8 cellular contexts compared by ENCODE assay signal in genomic region chr2:206275274-206276160, GRCh38. TPM values are rescaled to one million over a fixed set of nuclear protein-coding genes. Genes with fewer than 3 reads are reported as not detected.
DNase-seq lines count a peak whose midpoint lies in the region; ATAC-seq and TF ChIP-seq lines count a peak whose summit lies in the region.

No MANE protein-coding gene starts in this region.

- H3K27me3 Mint-ChIP-seq in neural crest cell (ENCODE audit: low read depth), result peaks cover 22% of the 10 kb centered on the region

- H3K4me1 Mint-ChIP-seq in neural crest cell, result peaks cover 32% of the 10 kb centered on the region

- TF ChIP-seq CTCF in HL-60 (IDR thresholded peaks at IDR 0.05; ENCODE audit: insufficient read depth, low read length) (no peak), fibroblast of mammary gland (conservative IDR thresholded peaks at IDR 0.05; ENCODE audit: control insufficient read depth, insufficient read depth, low read depth, low read length) (no peak), neural crest cell (conservative IDR thresholded peaks at IDR 0.05) (no peak)

- H3K36me3 Mint-ChIP-seq in neural crest cell (ENCODE audit: low read depth), result no peaks in the 10 kb centered on the region

- peak; percentile 23 for ATAC-seq in GM21390 (IDR thresholded peaks at IDR 0.05; ENCODE audit: unreplicated experiment)

- peaks cover 39% of the 10 kb centered on the region for H3K27me3 ChIP-seq in HL-60 (ENCODE audit: insufficient read depth, poor library complexity, severe bottlenecking)

- peak; percentile 64 for DNase-seq in DMS 273 (lab: John Stamatoyannopoulos, UW; ENCODE audit: unreplicated experiment)
- DNase-seq in DMS 273 treated with DMSO at 0.1 percent for 48 hours (lab: John Stamatoyannopoulos, UW), result no peak
- peak; percentile 39 to 52 for DNase-seq in HL-60 (ENCODE audit: low read depth in 1 of 2, low spot score in 1 of 2)
- DNase-seq in T1000 (lab: John Stamatoyannopoulos, UW), result peak; percentile 11
- peak; percentile 62 for DNase-seq in fibroblast of mammary gland (ENCODE audit: low read depth)
- no peak for DNase-seq in neural crest cell (ENCODE audit: low read depth, low spot score)
- no peak for DNase-seq in stimulated activated CD8-positive, alpha-beta memory T cell treated with anti-CD3 and anti-CD28 coated beads, Interleukin-4, amount 100 ng/mL, for 48 hours

- H3K27ac Mint-ChIP-seq in neural crest cell (ENCODE audit: unreplicated experiment), result peak overlapping the region; percentile 90

- H3K9me3 Mint-ChIP-seq in neural crest cell, result no peaks in the 10 kb centered on the region

- H3K4me3 ChIP-seq in HL-60 (replicated peaks; ENCODE audit: insufficient read depth, low read length), result peak overlapping the region; percentile 84
- H3K4me3 ChIP-seq in fibroblast of mammary gland (ENCODE audit: control insufficient read depth, low read depth, low read length), result peak overlapping the region; percentile 60

- peak overlapping the region; percentile 95 for H3K4me3 Mint-ChIP-seq in neural crest cell

- no peak overlapping the region for H3K27ac ChIP-seq in HL-60 (replicated peaks)

RNA-seq across cellular contexts. Expression of gene ZDBF2, which starts 1.1 kb away (rescaled TPM):
- 27.1 and 28.1 TPM in 2 replicates for total RNA-seq in neural crest cell

Comparison
In these comparisons a context has a peak if more than half of its experiments do, and no peak if none do; other contexts are left out.
1. DNase-seq: peak in DMS 273 (single experiment), HL-60 (2 of 2), T1000 (single experiment) and fibroblast of mammary gland (single experiment); none in DMS 273 treated with DMSO at 0.1 percent for 48 hours (single experiment), neural crest cell (single experiment) and stimulated activated CD8-positive, alpha-beta memory T cell treated with anti-CD3 and anti-CD28 coated beads, Interleukin-4, amount 100 ng/mL, for 48 hours (single experiment).